Comparison of ENCODE assay signal across 27 cellular contexts in genomic region chr12:123997033-123997822, GRCh38. TPM values are rescaled to one million over a fixed set of nuclear protein-coding genes. Genes with fewer than 3 reads are reported as not detected.
DNase-seq lines count a peak whose midpoint lies in the region; ATAC-seq and TF ChIP-seq lines count a peak whose summit lies in the region.
"Had no signal": no experiment of that assay in that cellular context is flagged by ENCODE, and none has a peak within 500 bp of the region (broad histone marks: within the 10 kb centered on the region; RNA-seq: fewer than 3 reads in every experiment).

No MANE protein-coding gene starts in this region.

- no peak for TF ChIP-seq EP300 in sigmoid colon (IDR thresholded peaks at IDR 0.05)

- POLR2A ChIA-PET in GM10248 (lab: Yijun Ruan, JAX) = no interaction called here

- peak overlapping the region; percentile 50 for H3K27ac Mint-ChIP-seq in nephron progenitor cell
- H3K27ac Mint-ChIP-seq: activated CD4-positive, alpha-beta T cell treated with anti-CD3 and anti-CD28 coated beads, Interleukin-2, amount 10 ng/mL, durations not matched to agents 24 days and 14 days; activated naive CD4-positive, alpha-beta T cell treated with anti-CD3 and anti-CD28 coated beads for 36 hours; B cell had no signal

- H3K4me1 Mint-ChIP-seq in nephron progenitor cell = peaks cover 45% of the 10 kb centered on the region

- no peaks in the 10 kb centered on the region for H3K9me3 Mint-ChIP-seq in nephron progenitor cell
- H3K9me3 Mint-ChIP-seq: activated CD4-positive, alpha-beta T cell treated with anti-CD3 and anti-CD28 coated beads, Interleukin-2, amount 10 ng/mL, durations not matched to agents 24 days and 14 days; activated naive CD4-positive, alpha-beta T cell treated with anti-CD3 and anti-CD28 coated beads for 36 hours had no signal

- CTCF ChIA-PET in GM10248 (lab: Yijun Ruan, JAX) = interaction anchor here (1.2 to 4.6 kb wide), 6 partner anchors 9 to 92 kb away, joined by 3 to 43 read pairs (median 4); no protein-coding TSS in a partner anchor

- H3K4me3 ChIP-seq in right cardiac atrium (ENCODE audit: low read length) (no peak overlapping the region), right atrium auricular region (no peak overlapping the region), fibroblast of villous mesenchyme (ENCODE audit: low read depth, low read length) (no peak overlapping the region), sigmoid colon (no peak overlapping the region)
- H3K4me3 ChIP-seq: A549, lung, ovary, SK-N-MC, stomach, upper lobe of right lung had no signal

- DNase-seq in right cardiac atrium (no peak), right atrium auricular region (ENCODE audit: low spot score) (no peak), fibroblast of villous mesenchyme (ENCODE audit: low read depth) (peak; percentile 42), nephron progenitor cell (no peak), sigmoid colon (no peak), GM10248 (ENCODE audit: extremely low spot score) (no peak)
- no peak for DNase-seq in activated naive CD4-positive, alpha-beta T cell treated with anti-CD3 and anti-CD28 coated beads, Interleukin-2, amount 50 U/mL, for 16 hours
- no peak for DNase-seq in activated CD4-positive, alpha-beta T cell treated with anti-CD3 and anti-CD28 coated beads for 48 hours
- DNase-seq: activated CD4-positive, alpha-beta T cell treated with anti-CD3 and anti-CD28 coated beads, Interleukin-2, amount 10 ng/mL, durations not matched to agents 24 days and 14 days; activated naive CD4-positive, alpha-beta T cell treated with anti-CD3 and anti-CD28 coated beads for 36 hours; amniotic stem cell; cortex of kidney; DMS53; GOT3; Kasumi-1; MV-4-11; NCI-H1694 treated with DMSO at 0.1 percent for 48 hours; NCI-H526 treated with DMSO at 0.1 percent for 48 hours; ovary; stomach; T-helper 2 cell; upper lobe of right lung had no signal

- H3K27me3 ChIP-seq in right cardiac atrium (ENCODE audit: control insufficient read depth, insufficient read depth) = no peaks in the 10 kb centered on the region
- H3K27me3 ChIP-seq in right atrium auricular region = no peaks in the 10 kb centered on the region
- no peaks in the 10 kb centered on the region for H3K27me3 ChIP-seq in sigmoid colon
- H3K27me3 ChIP-seq: ovary, stomach, upper lobe of right lung had no signal

- TF ChIP-seq POLR2A in sigmoid colon (IDR thresholded peaks at IDR 0.05) = no peak

- no peak overlapping the region for H3K4me3 Mint-ChIP-seq in nephron progenitor cell
- H3K4me3 Mint-ChIP-seq: activated CD4-positive, alpha-beta T cell treated with anti-CD3 and anti-CD28 coated beads, Interleukin-2, amount 10 ng/mL, durations not matched to agents 24 days and 14 days; activated naive CD4-positive, alpha-beta T cell treated with anti-CD3 and anti-CD28 coated beads for 36 hours; B cell had no signal

- H3K9me3 ChIP-seq in right cardiac atrium (ENCODE audit: control insufficient read depth, low read length) = no peaks in the 10 kb centered on the region
- H3K9me3 ChIP-seq in right atrium auricular region = no peaks in the 10 kb centered on the region
- H3K9me3 ChIP-seq in sigmoid colon = no peaks in the 10 kb centered on the region
- H3K9me3 ChIP-seq: A549, ovary, stomach, upper lobe of right lung had no signal

- ATAC-seq in right cardiac atrium = no peak
- ATAC-seq: A549, sciatic nerve, upper lobe of right lung had no signal

- intact Hi-C loops in right cardiac atrium (cut with DNase I) (no loop called here), sigmoid colon (cut with DNase I) (no loop called here)

- H3K4me1 ChIP-seq in right cardiac atrium (ENCODE audit: control insufficient read depth, insufficient read depth, low read length) (peaks cover 35% of the 10 kb centered on the region), right atrium auricular region (peaks cover 0 to 60% of the 10 kb centered on the region in 2 donors), sigmoid colon (peaks cover 0 to 5% (median 2%) of the 10 kb centered on the region in 4 donors)
- H3K4me1 ChIP-seq: A549 had no signal

- TF ChIP-seq CTCF in right atrium auricular region (IDR thresholded peaks at IDR 0.05) = no peak
- TF ChIP-seq CTCF in fibroblast of villous mesenchyme (IDR thresholded peaks at IDR 0.05; ENCODE audit: insufficient read depth, low read depth, low read length) = no peak
- no peak for TF ChIP-seq CTCF in nephron progenitor cell (IDR thresholded peaks at IDR 0.05)
- no peak for TF ChIP-seq CTCF in sigmoid colon (IDR thresholded peaks at IDR 0.05)
- TF ChIP-seq CTCF in GM10248 (IDR thresholded peaks at IDR 0.05; ENCODE audit: control extremely low read depth, extremely low read depth, low read depth, missing control alignments) = no peak

- H3K27ac ChIP-seq in right cardiac atrium (ENCODE audit: low read length) (peak overlapping the region; percentile 16), right atrium auricular region (no peak overlapping the region), sigmoid colon (no peak overlapping the region)
- H3K27ac ChIP-seq: A549, ovary, SK-N-MC had no signal

- H3K36me3 Mint-ChIP-seq in nephron progenitor cell (ENCODE audit: low read depth) = peaks cover 41% of the 10 kb centered on the region

- H3K36me3 ChIP-seq in right atrium auricular region = peaks cover 28% of the 10 kb centered on the region
- H3K36me3 ChIP-seq in sigmoid colon = peaks cover 0 to 16% (median 0%) of the 10 kb centered on the region in 4 donors
- H3K36me3 ChIP-seq: ovary had no signal

- 72% methylated on average over 6 of the region's 6 CpGs for WGBS in right cardiac atrium
- 82 to 84% methylated on average over 6 of the region's 6 CpGs for WGBS in sigmoid colon, 2 donors

- H3K27me3 Mint-ChIP-seq in nephron progenitor cell (ENCODE audit: low read depth, poor library complexity) = no peaks in the 10 kb centered on the region
- H3K27me3 Mint-ChIP-seq: activated CD4-positive, alpha-beta T cell treated with anti-CD3 and anti-CD28 coated beads, Interleukin-2, amount 10 ng/mL, durations not matched to agents 24 days and 14 days; B cell had no signal

RNA-seq across cellular contexts. Expression of gene ZNF664, which starts 24.2 kb away (rescaled TPM):
- 10 to 100 TPM; 73.6 to 80.6 (median 77.0) TPM for total RNA-seq in right cardiac atrium
- polyA plus RNA-seq in right cardiac atrium = 50.2 TPM
- total RNA-seq in right atrium auricular region = 10 to 100 TPM; 53.1 to 56.2 TPM
- 40.6 and 46.2 TPM in 2 replicates for total RNA-seq in fibroblast of villous mesenchyme
- 10 to 100 TPM; 43.4 to 71.7 (median 57.2) TPM for total RNA-seq in sigmoid colon
- 10 to 100 TPM; 45.0 to 74.0 (median 62.5) TPM for polyA plus RNA-seq in sigmoid colon

RNA-seq across cellular contexts. Expression of gene CCDC92, which starts 24.6 kb away (rescaled TPM):
- total RNA-seq in right cardiac atrium = 10 to 100 TPM; 47.5 to 64.4 (median 52.4) TPM
- 80.0 TPM for polyA plus RNA-seq in right cardiac atrium
- total RNA-seq in right atrium auricular region = 10 to 100 TPM; 34.4 to 39.2 TPM
- 8.2 and 10.0 TPM in 2 replicates for total RNA-seq in fibroblast of villous mesenchyme
- total RNA-seq in sigmoid colon = 10 to 100 TPM; 20.7 to 54.0 (median 29.1) TPM
- 10 to 100 TPM; 18.5 to 24.0 (median 20.7) TPM for polyA plus RNA-seq in sigmoid colon
